In the genomic region with DNA sequence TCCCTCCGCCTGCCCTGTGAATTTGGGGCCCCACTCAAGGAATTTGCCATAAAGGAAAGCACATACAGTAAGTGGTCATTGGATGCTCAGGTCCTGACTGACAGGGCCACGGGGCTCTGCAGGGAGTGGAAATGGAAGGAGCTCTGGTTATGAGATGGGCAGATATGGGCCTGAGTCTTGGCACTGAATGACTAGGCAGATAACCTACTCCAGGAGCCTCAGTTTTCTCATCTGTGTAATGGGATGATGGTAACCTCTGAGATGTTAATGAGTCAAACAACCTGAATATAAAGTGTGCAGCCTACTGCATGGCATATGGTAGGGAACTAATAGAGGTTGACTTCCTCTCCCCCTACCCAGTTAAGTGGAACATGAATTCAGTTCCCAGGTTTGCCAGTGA, we compare ENCODE assay signal across 15 cellular contexts. TPM values are rescaled to one million over a fixed set of nuclear protein-coding genes. Genes with fewer than 3 reads are reported as not detected.
DNase-seq lines count a peak whose midpoint lies in the region; ATAC-seq, FAIRE-seq and TF ChIP-seq lines count a peak whose summit lies in the region.
"Had no signal": no experiment of that assay in that cellular context is flagged by ENCODE, and none has a peak within 500 bp of the region (broad histone marks: within the 10 kb centered on the region; RNA-seq: fewer than 3 reads in every experiment).

No MANE protein-coding gene starts in this region.

- no peaks in the 10 kb centered on the region for H4K20me1 ChIP-seq in HepG2 (ENCODE audit: insufficient read depth, low read length)
- no peaks in the 10 kb centered on the region for H4K20me1 ChIP-seq in H1 (replicated peaks in 1 of 2; ENCODE audit: control insufficient read depth in 1 of 2, insufficient read depth in 2 of 2, low read length in 2 of 2)
- H4K20me1 ChIP-seq: BLaER1 had no signal

- H3K4ac ChIP-seq in H1 (replicated peaks; ENCODE audit: insufficient read length, low read depth, low read length): no peak overlapping the region

- H2BK20ac ChIP-seq in H1 (ENCODE audit: low read length): 0 out of 2 replicates have a peak overlapping the region, but pooled peaks have one; percentile 72

- H3K23me2 ChIP-seq in H1 (ENCODE audit: low read depth, low read length): no peaks in the 10 kb centered on the region

- no peak overlapping the region for H3K18ac ChIP-seq in H1 (ENCODE audit: extremely low read depth, low read length)

- no peak overlapping the region for H3K9ac ChIP-seq in HepG2 (ENCODE audit: insufficient read depth, low read depth, low read length)
- no peak overlapping the region for H3K9ac ChIP-seq in H1 (replicated peaks in 1 of 4; ENCODE audit: extremely low read depth in 1 of 4, low read depth in 3 of 4, low read length in 3 of 4)
- H3K9ac ChIP-seq: BLaER1 had no signal

- CTCF ChIA-PET in HepG2 (lab: Yijun Ruan, JAX; ENCODE audit: low intra/inter-chr PET ratio, low total read pairs): no interaction called here
- CTCF ChIA-PET in H1 (lab: Charles Lee; ENCODE audit: partially characterized antibody): interaction anchor here (0.7 to 1.8 kb wide), 4 partner anchors 8 to 175 kb away, joined by 3 to 4 read pairs (median 3); no protein-coding TSS in a partner anchor

- H2AFZ ChIP-seq in HepG2 (ENCODE audit: low read length) (no peak overlapping the region), H1 (ENCODE audit: low read length) (no peak overlapping the region)

- POLR2A ChIA-PET in HepG2 (lab: Yijun Ruan, JAX): no interaction called here
- POLR2A ChIA-PET in H1 (lab: Charles Lee; ENCODE audit: partially characterized antibody): interaction anchor here (1.4 kb wide), 1 partner anchor 10 kb away, joined by 3 read pairs; no protein-coding TSS in a partner anchor

- no peak overlapping the region for H2BK5ac ChIP-seq in H1 (ENCODE audit: low read depth, low read length)

- intact Hi-C loops in HepG2 (cut with micrococcal nuclease; ENCODE audit: unreplicated experiment): no loop called here
- intact Hi-C loops in right lobe of liver (cut with DNase I): no loop called here
- intact Hi-C loops in vagina (cut with DNase I): no loop called here
- intact Hi-C loops in left lung (cut with DNase I): no loop called here

- no peak overlapping the region for H4K91ac ChIP-seq in H1 (replicated peaks; ENCODE audit: insufficient read length, low read length)

- H3K56ac ChIP-seq in H1 (replicated peaks; ENCODE audit: insufficient read length, low read depth, low read length): no peak overlapping the region

- no TSS peak for BruUV-seq in HepG2 (replicated peaks; lab: Mats Ljungman, UMichigan)

- FAIRE-seq in HepG2 (lab: Jason Lieb, UNC) (no peak), H1 (lab: Jason Lieb, UNC) (no peak)

- H3K4me3 ChIP-seq in HepG2 (replicated peaks in 1 of 3; ENCODE audit: insufficient read depth in 1 of 3, low read depth in 2 of 3, low read length in 3 of 3) (no peak overlapping the region), right lobe of liver (no peak overlapping the region), H1 (ENCODE audit: extremely low read depth in 1 of 4, insufficient read depth in 2 of 4, low read depth in 3 of 4, low read length in 4 of 4) (no peak overlapping the region), gastroesophageal sphincter (no peak overlapping the region), vagina (no peak overlapping the region), left lung (no peak overlapping the region)
- H3K4me3 ChIP-seq: BLaER1, HAP-1 had no signal

- H3K27me3 ChIP-seq in HepG2 (ENCODE audit: control insufficient read depth in 1 of 2, insufficient read depth in 2 of 2, low read length in 2 of 2): no peaks in the 10 kb centered on the region
- H3K27me3 ChIP-seq in right lobe of liver: no peaks in the 10 kb centered on the region
- no peaks in the 10 kb centered on the region for H3K27me3 ChIP-seq in H1 (replicated peaks in 1 of 4; ENCODE audit: control insufficient read depth in 3 of 4, extremely low read depth in 1 of 4, insufficient read depth in 3 of 4, low read length in 3 of 4)
- H3K27me3 ChIP-seq in gastroesophageal sphincter: no peaks in the 10 kb centered on the region
- no peaks in the 10 kb centered on the region for H3K27me3 ChIP-seq in vagina
- no peaks in the 10 kb centered on the region for H3K27me3 ChIP-seq in left lung
- H3K27me3 ChIP-seq: BLaER1 had no signal

- H3K9me3 ChIP-seq in HepG2 (ENCODE audit: low read length) (no peaks in the 10 kb centered on the region), right lobe of liver (no peaks in the 10 kb centered on the region), H1 (ENCODE audit: insufficient read depth in 2 of 2, low read depth in 1 of 2, low read length in 1 of 2) (no peaks in the 10 kb centered on the region), gastroesophageal sphincter (no peaks in the 10 kb centered on the region), vagina (no peaks in the 10 kb centered on the region), left lung (no peaks in the 10 kb centered on the region)
- H3K9me3 ChIP-seq: BLaER1, HAP-1 had no signal

- no peak for TF ChIP-seq RAD21 in HepG2 (CRISPR knock-in tag; IDR thresholded peaks at IDR 0.05)
- TF ChIP-seq RAD21 in H1 (IDR thresholded peaks at IDR 0.05 in 1 of 2, conservative IDR thresholded peaks at IDR 0.05 in 1 of 2; ENCODE audit: low read depth in 2 of 2, low read length in 2 of 2): no peak

- H3K4me1 ChIP-seq in HepG2 (ENCODE audit: insufficient read depth, low read length) (peaks cover 43% of the 10 kb centered on the region), right lobe of liver (peaks cover 2 to 21% (median 10%) of the 10 kb centered on the region in 4 donors), H1 (replicated peaks in 1 of 4; ENCODE audit: control insufficient read depth in 3 of 4, insufficient read depth in 4 of 4, low read length in 3 of 4) (peaks cover 3 to 10% (median 7%) of the 10 kb centered on the region in 4 experiments; a peak in 5 of 7 replicates), gastroesophageal sphincter (peaks cover 0 to 49% (median 0%) of the 10 kb centered on the region in 3 donors), vagina (peaks cover 30% of the 10 kb centered on the region), left lung (peaks cover 8 to 25% of the 10 kb centered on the region in 2 donors)

- no peak overlapping the region for H3K4me2 ChIP-seq in HepG2 (ENCODE audit: low read depth, low read length)
- H3K4me2 ChIP-seq in H1 (ENCODE audit: insufficient read depth in 1 of 2, low read depth in 2 of 2, low read length in 2 of 2): no peak overlapping the region

- in situ Hi-C loops in HepG2 (cut with HindIII; ENCODE audit: extremely low pct_ligation_motif_present, low pct_unique_long_range_greater_than_20kb): no loop called here

- no peak overlapping the region for H4K5ac ChIP-seq in H1 (ENCODE audit: insufficient read length, low read depth, low read length)

- no peak overlapping the region for H3K27ac ChIP-seq in HepG2 (ENCODE audit: extremely low read length, insufficient read depth, low read length)
- no peak overlapping the region for H3K27ac ChIP-seq in right lobe of liver
- no peak overlapping the region for H3K27ac ChIP-seq in H1 (ENCODE audit: low read depth, low read length)
- peak overlapping the region in 3 of 4 donors; percentile 62 to 70 (median 66) for H3K27ac ChIP-seq in gastroesophageal sphincter
- peak overlapping the region; percentile 44 for H3K27ac ChIP-seq in vagina
- no peak overlapping the region for H3K27ac ChIP-seq in left lung
- H3K27ac ChIP-seq: 22Rv1, BLaER1 had no signal

- TF ChIP-seq EP300 in HepG2 (IDR thresholded peaks at IDR 0.05; ENCODE audit: low read depth in 2 of 2, low read length in 2 of 2): no peak
- no peak for TF ChIP-seq EP300 in HepG2 (CRISPR knock-in tag; IDR thresholded peaks at IDR 0.05; ENCODE audit: borderline replicate concordance)
- no peak for TF ChIP-seq EP300 in H1 (IDR thresholded peaks at IDR 0.05; ENCODE audit: borderline replicate concordance in 1 of 2, low read depth in 2 of 2, low read length in 2 of 2)
- TF ChIP-seq EP300 in gastroesophageal sphincter (IDR thresholded peaks at IDR 0.05): no peak

- TF ChIP-seq POLR2A in HepG2 (IDR thresholded peaks at IDR 0.05; ENCODE audit: insufficient read depth in 1 of 2, low read depth in 2 of 2, low read length in 2 of 2) (no peak), right lobe of liver (IDR thresholded peaks at IDR 0.05) (no peak), H1 (IDR thresholded peaks at IDR 0.05; ENCODE audit: control extremely low read depth in 1 of 2, low read depth in 2 of 2, low read length in 2 of 2) (no peak), gastroesophageal sphincter (IDR thresholded peaks at IDR 0.05) (no peak), vagina (IDR thresholded peaks at IDR 0.05) (no peak)

- H2BK12ac ChIP-seq in H1 (ENCODE audit: low read depth, low read length): no peak overlapping the region

- H4K8ac ChIP-seq in H1 (ENCODE audit: extremely low read depth, insufficient read depth, low read length): no peak overlapping the region

- TF ChIP-seq CTCF in HepG2 (CRISPR knock-in tag; IDR thresholded peaks at IDR 0.05) (no peak), right lobe of liver (IDR thresholded peaks at IDR 0.05) (no peak), H1 (IDR thresholded peaks at IDR 0.05; ENCODE audit: control extremely low read depth in 1 of 3, insufficient read depth in 1 of 3, low read depth in 1 of 3, low read length in 3 of 3) (no peak), gastroesophageal sphincter (IDR thresholded peaks at IDR 0.05) (no peak), vagina (IDR thresholded peaks at IDR 0.05) (no peak), left lung (IDR thresholded peaks at IDR 0.05) (no peak)

- H3K79me1 ChIP-seq in H1 (ENCODE audit: low read depth, low read length): no peaks in the 10 kb centered on the region

- H3K79me2 ChIP-seq in HepG2 (ENCODE audit: insufficient read depth, low read length) (no peaks in the 10 kb centered on the region), H1 (ENCODE audit: control insufficient read depth in 1 of 2, insufficient read depth in 2 of 2, low read length in 2 of 2) (no peaks in the 10 kb centered on the region)

- ATAC-seq in HepG2: no peak
- no peak for ATAC-seq in right lobe of liver
- no peak for ATAC-seq in gastroesophageal sphincter
- ATAC-seq in left lung: no peak
- ATAC-seq: CD8-positive, alpha-beta T cell had no signal

- DNase-seq in HepG2 (ENCODE audit: low spot score): no peak
- DNase-seq in right lobe of liver: no peak
- DNase-seq in H1 (ENCODE audit: low read depth in 1 of 2, low spot score in 2 of 2): no peak
- no peak for DNase-seq in vagina (ENCODE audit: extremely low spot score in 2 of 2)
- DNase-seq in left lung: no peak
- no peak for DNase-seq in NCI-H510A (lab: John Stamatoyannopoulos, UW)
- DNase-seq in KG1 (lab: John Stamatoyannopoulos, UW): no peak
- DNase-seq: Calu3; CD8-positive, alpha-beta T cell; DMS79 treated with DMSO at 0.1 percent for 48 hours; GF-D8 had no signal

- H3K14ac ChIP-seq in H1 (ENCODE audit: insufficient read length): no peak overlapping the region

- H3K23ac ChIP-seq in H1 (ENCODE audit: insufficient read length): no peak overlapping the region

- no peak overlapping the region for H2AK5ac ChIP-seq in H1 (ENCODE audit: low read depth, low read length)

- 89% methylated on average over 2 of the region's 2 CpGs for WGBS in HepG2 (ENCODE audit: low lambda C conversion rate)
- WGBS in right lobe of liver (ENCODE audit: insufficient coverage, low coverage, low lambda C conversion rate, missing lambda C conversion rate): 76% methylated on average over 2 of the region's 2 CpGs
- WGBS in H1 (ENCODE audit: extremely low coverage in 1 of 2, insufficient coverage in 1 of 2, insufficient read length in 1 of 2, insufficient replicate concordance in 2 of 2, low coverage in 1 of 2, low lambda C conversion rate in 2 of 2, missing lambda C conversion rate in 1 of 2), 2 experiments: 84% methylated on average over 2 of the region's 2 CpGs; no CpG with 5 or more reads in 1 of the 2 experiments
- 93 to 100% methylated on average over 1 to 2 of the region's 2 CpGs for WGBS in gastroesophageal sphincter (ENCODE audit: low coverage in 1 of 2), 2 donors

- H3K36me3 ChIP-seq in HepG2 (replicated peaks in 1 of 2; ENCODE audit: control insufficient read depth in 1 of 2, insufficient read depth in 2 of 2, low read length in 2 of 2) (no peaks in the 10 kb centered on the region), right lobe of liver (peaks cover 0 to 40% (median 3%) of the 10 kb centered on the region in 4 donors), H1 (ENCODE audit: control insufficient read depth in 2 of 4, insufficient read depth in 4 of 4, low read length in 3 of 4) (no peaks in the 10 kb centered on the region), gastroesophageal sphincter (peaks cover 0 to 92% of the 10 kb centered on the region in 2 donors), vagina (peaks cover 0 to 38% of the 10 kb centered on the region in 2 donors), left lung (peaks cover 0 to 99% of the 10 kb centered on the region in 2 donors)
- H3K36me3 ChIP-seq: HAP-1 had no signal

- H2BK120ac ChIP-seq in H1 (replicated peaks; ENCODE audit: low read depth, low read length): no peak overlapping the region

- H2BK15ac ChIP-seq in H1 (ENCODE audit: low read length): no peak overlapping the region

RNA-seq across cellular contexts. Expression of gene NAA20, which starts 56.4 kb away (rescaled TPM):
- total RNA-seq in HepG2 (2016; rRNA removed; fragmentation: Illumina TruSeq; extraction: Trizol): 82.8 and 114 TPM in 2 replicates
- total RNA-seq in HepG2 (2016; cell fraction: cytosol; rRNA removed; fragmentation: Illumina TruSeq; extraction: Trizol; ENCODE audit: low read depth): 21.7 and 25.6 TPM in 2 replicates
- 86.7 and 113 TPM in 2 replicates for total RNA-seq in HepG2 (2016; cell fraction: insoluble cytoplasmic fraction; rRNA removed; fragmentation: Illumina TruSeq; extraction: Trizol)
- total RNA-seq in HepG2 (2016; cell fraction: membrane; rRNA removed; fragmentation: Illumina TruSeq; extraction: Trizol): 37.5 and 43.6 TPM in 2 replicates
- total RNA-seq in HepG2 (2016; cell fraction: nucleus; rRNA removed; fragmentation: Illumina TruSeq; extraction: Trizol): 54.4 and 60.1 TPM in 2 replicates
- polyA plus RNA-seq in HepG2 (2011; rRNA removed): 62.9 and 81.9 TPM in 2 replicates
- 50.7 and 67.7 TPM in 2 replicates for polyA plus RNA-seq in HepG2 (2011; cell fraction: cytosol; rRNA removed)
- 23.7 and 25.9 TPM in 2 replicates for polyA plus RNA-seq in HepG2 (2011; cell fraction: nucleus; rRNA removed)
- 95.6 and 106 TPM in 2 replicates for polyA plus RNA-seq in HepG2 (2012)
- polyA plus RNA-seq in HepG2 (2016; cell fraction: cytosol; fragmentation: Illumina TruSeq; extraction: Trizol; ENCODE audit: low read depth): 28.8 and 29.8 TPM in 2 replicates
- polyA plus RNA-seq in HepG2 (2016; cell fraction: insoluble cytoplasmic fraction; fragmentation: Illumina TruSeq; extraction: Trizol; ENCODE audit: low read depth): 148 and 163 TPM in 2 replicates
- polyA plus RNA-seq in HepG2 (2016; cell fraction: membrane; fragmentation: Illumina TruSeq; extraction: Trizol; ENCODE audit: low read depth): 36.9 and 37.4 TPM in 2 replicates
- 119 and 123 TPM in 2 replicates for polyA plus RNA-seq in HepG2 (2016; cell fraction: nucleus; fragmentation: Illumina TruSeq; extraction: Trizol; ENCODE audit: insufficient read depth, low read depth)
- polyA minus RNA-seq in HepG2 (2011; rRNA and poly(A)+ RNA removed; ENCODE audit: low replicate concordance): 14.8 and 29.0 TPM in 2 replicates
- polyA minus RNA-seq in HepG2 (2011; cell fraction: cytosol; rRNA and poly(A)+ RNA removed): 25.5 and 28.8 TPM in 2 replicates
- 45.3 and 48.5 TPM in 2 replicates for polyA minus RNA-seq in HepG2 (2011; cell fraction: nucleus; rRNA and poly(A)+ RNA removed)
- total RNA-seq in right lobe of liver: 10 to 100 TPM; 34.0 to 48.0 (median 41.7) TPM
- total RNA-seq in H1 (2021; fragmentation: NEBNext Ultra II Directional; extraction: Animal tissue kit (Norgen Biotek cat#: 25700)): 39.1 and 41.1 TPM in 2 replicates
- 15.8 and 21.9 TPM in 2 replicates for polyA plus RNA-seq in H1 (2011; rRNA removed)
- 27.0 TPM for polyA plus RNA-seq in H1 (2011; cell fraction: cytosol; rRNA removed)
- polyA plus RNA-seq in H1 (2011; cell fraction: nucleus; rRNA removed): 8.5 TPM
- 25.5 to 39.8 TPM (median 27.2 TPM) in 4 replicates for polyA plus RNA-seq in H1 (2012, experiment 1 of 2)
- 17.5 TPM for polyA plus RNA-seq in H1 (2012, experiment 2 of 2)
- polyA plus RNA-seq in H1 (2013, experiment 1 of 2): 31.9 TPM
- polyA plus RNA-seq in H1 (2013, experiment 2 of 2): 35.1 TPM
- polyA minus RNA-seq in H1 (2011; rRNA and poly(A)+ RNA removed): 10.4 and 12.2 TPM in 2 replicates
- 10.7 TPM for polyA minus RNA-seq in H1 (2011; cell fraction: cytosol; rRNA and poly(A)+ RNA removed)
- 15.3 TPM for polyA minus RNA-seq in H1 (2011; cell fraction: nucleus; rRNA and poly(A)+ RNA removed)
- 10 to 100 TPM; 22.7 to 47.0 (median 31.0) TPM for total RNA-seq in gastroesophageal sphincter
- 28.2 TPM for total RNA-seq in vagina
- total RNA-seq in left lung: 10 to 100 TPM; 48.7 to 60.1 TPM

Comparison
In these comparisons a context has a peak if more than half of its experiments do, and no peak if none do; other contexts are left out.
1. H3K27ac ChIP-seq: peak in gastroesophageal sphincter (3 of 4) and vagina (single experiment); none in HepG2 (single experiment), right lobe of liver (0 of 3), H1 (single experiment) and left lung (0 of 2).
2. Of the 41 proteins assayed by ChIP-seq in both HepG2 and H1: peak only in HepG2: none; only in H1: KDM1A; in both: none; in neither: 40.